ENCODE assay signal across 7 cellular contexts in the genomic region with DNA sequence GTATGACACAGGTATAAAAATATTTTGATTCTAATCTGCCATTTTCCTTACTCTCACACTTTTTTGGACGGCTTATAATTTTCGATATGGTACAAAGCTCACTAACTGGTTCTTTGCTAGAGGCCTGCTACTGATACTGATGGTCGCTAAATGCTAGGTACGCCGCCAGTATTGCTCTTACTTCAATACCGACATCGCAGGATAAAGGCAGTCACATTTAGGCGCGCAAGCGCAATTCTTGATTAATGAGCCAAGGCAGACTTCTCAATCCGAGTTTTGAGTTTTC. TPM values are rescaled to one million over a fixed set of nuclear protein-coding genes. Genes with fewer than 3 reads are reported as not detected.
DNase-seq lines count a peak whose midpoint lies in the region; ATAC-seq, FAIRE-seq and TF ChIP-seq lines count a peak whose summit lies in the region.

No MANE protein-coding gene starts in this region.

- DNase-seq in Kasumi-1 (lab: John Stamatoyannopoulos, UW): peak; percentile 56 to 69
- no peak for DNase-seq in MCF 10A (ENCODE audit: unreplicated experiment)
- DNase-seq in lower lobe of right lung: no peak
- DNase-seq in type B pancreatic cell (ENCODE audit: extremely low spot score, unreplicated experiment): no peak
- DNase-seq in HTR-8/SVneo (ENCODE audit: insufficient read length, low spot score): no peak

- no peaks in the 10 kb centered on the region for H3K27me3 ChIP-seq in lower lobe of right lung (ENCODE audit: low read depth)

- peaks cover 29% of the 10 kb centered on the region for H3K4me1 ChIP-seq in lower lobe of right lung

- no peak for FAIRE-seq in HTR-8/SVneo (lab: Jason Lieb, UNC)

- H3K27ac Mint-ChIP-seq in MCF 10A (ENCODE audit: low read depth, unreplicated experiment) (peak overlapping the region; percentile 91), type B pancreatic cell (peak overlapping the region; percentile 97)

- CTCF ChIA-PET in MCF 10A (lab: Yijun Ruan, JAX): no interaction called here

- ATAC-seq in GM18508 (IDR thresholded peaks at IDR 0.05; ENCODE audit: insufficient read depth, unreplicated experiment) (peak; percentile 11), GM21737 (IDR thresholded peaks at IDR 0.05; ENCODE audit: unreplicated experiment) (peak; percentile 18), lower lobe of right lung (peak; percentile 11 to 52)

- intact Hi-C loops in MCF 10A (cut with micrococcal nuclease): loop anchor here (1.0 to 2.0 kb wide), 2 partner anchors 199 to 329 kb away; partner anchors contain the start of gene SMARCA5
- intact Hi-C loops in lower lobe of right lung (cut with DNase I): no loop called here

- H3K27me3 Mint-ChIP-seq in MCF 10A (ENCODE audit: insufficient read depth, unreplicated experiment): no peaks in the 10 kb centered on the region
- no peaks in the 10 kb centered on the region for H3K27me3 Mint-ChIP-seq in type B pancreatic cell

- TSS peak; percentile 89 for BruUV-seq in MCF 10A (replicated peaks; lab: Mats Ljungman, UMichigan)

- POLR2A ChIA-PET in MCF 10A (lab: Yijun Ruan, JAX): interaction anchor here (1.0 to 3.4 kb wide), 3 partner anchors 11 to 330 kb away, joined by 3 to 27 read pairs (median 4); partner anchors contain the start of gene SMARCA5

- H3K4me3 Mint-ChIP-seq in MCF 10A (ENCODE audit: unreplicated experiment) (peak overlapping the region; percentile 79), type B pancreatic cell (peak overlapping the region; percentile 93)

- peaks cover 12% of the 10 kb centered on the region for H3K36me3 ChIP-seq in lower lobe of right lung

- H3K9me3 ChIP-seq in lower lobe of right lung: no peaks in the 10 kb centered on the region

- peak overlapping the region; percentile 92 for H3K27ac ChIP-seq in lower lobe of right lung

- H3K9me3 Mint-ChIP-seq in MCF 10A (ENCODE audit: unreplicated experiment): peaks cover under 1% of the 10 kb centered on the region
- H3K9me3 Mint-ChIP-seq in type B pancreatic cell: no peaks in the 10 kb centered on the region

- H3K4me3 ChIP-seq in lower lobe of right lung: peak overlapping the region; percentile 90

- peaks cover 34% of the 10 kb centered on the region for H3K4me1 Mint-ChIP-seq in MCF 10A (ENCODE audit: insufficient read depth, unreplicated experiment)
- H3K4me1 Mint-ChIP-seq in type B pancreatic cell (ENCODE audit: unreplicated experiment): peaks cover 27% of the 10 kb centered on the region

- TF ChIP-seq CTCF in MCF 10A (IDR thresholded peaks at IDR 0.05; ENCODE audit: unreplicated experiment) (no peak), lower lobe of right lung (IDR thresholded peaks at IDR 0.05) (no peak), type B pancreatic cell (conservative IDR thresholded peaks at IDR 0.05) (no peak)

- H3K36me3 Mint-ChIP-seq in MCF 10A (ENCODE audit: insufficient read depth, unreplicated experiment) (no peaks in the 10 kb centered on the region), type B pancreatic cell (peaks cover under 1% of the 10 kb centered on the region)

RNA-seq across cellular contexts. Expression of gene USP38, which starts 0.6 kb away (rescaled TPM):
- total RNA-seq in MCF 10A (2022) (17.6 and 19.4 TPM in 2 replicates), lower lobe of right lung (25.6 TPM), type B pancreatic cell (ENCODE audit: low replicate concordance) (21.9 and 23.8 TPM in 2 replicates)

Comparison
In these comparisons a context has a peak if more than half of its experiments do, and no peak if none do; other contexts are left out.
1. DNase-seq: peak in Kasumi-1 (2 of 2); none in MCF 10A (single experiment), lower lobe of right lung (single experiment), type B pancreatic cell (single experiment) and HTR-8/SVneo (single experiment).
2. Peak in every context shown above with its lines, with median percentiles within 50 percentile points of each other: ATAC-seq.